Comparison of ENCODE assay signal across 8 cellular contexts in the genomic region with DNA sequence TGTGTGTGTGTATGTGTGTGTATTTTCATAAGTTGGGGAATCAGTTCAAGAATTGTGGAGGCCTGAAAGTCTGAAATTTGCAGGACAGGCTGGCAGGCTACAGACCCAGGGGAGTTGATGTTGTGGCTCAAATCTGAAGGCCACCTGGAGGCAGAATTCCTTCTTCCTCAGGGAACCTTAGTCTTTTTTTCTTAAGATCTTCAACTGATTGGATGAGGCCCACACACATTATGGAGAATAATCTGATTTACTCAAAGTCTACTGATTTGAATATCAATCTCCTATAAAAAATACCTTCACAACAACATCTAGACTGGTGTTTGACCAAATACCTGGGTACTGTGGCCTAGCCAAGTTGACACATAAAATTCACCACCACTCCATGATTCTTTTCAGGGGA.
"Had no signal": no experiment of that assay in that cellular context is flagged by ENCODE, and none has a peak within 500 bp of the region (broad histone marks: within the 10 kb centered on the region; RNA-seq: fewer than 3 reads in every experiment).

No MANE protein-coding gene starts in this region.

- DNase-seq: GDM1, GF-D8 had no signal

- ATAC-seq: GM12878 had no signal

- H3K4me3 ChIP-seq: GM12878 had no signal

- FAIRE-seq: G401.6, GM12878, GM12891, GM12892, GM18507, GM19239 had no signal
